Comparison of ENCODE assay signal across 31 cellular contexts in genomic region chr20:48124960-48125359, GRCh38.
"Had no signal": no experiment of that assay in that cellular context is flagged by ENCODE, and none has a peak within 500 bp of the region (broad histone marks: within the 10 kb centered on the region; RNA-seq: fewer than 3 reads in every experiment).

No MANE protein-coding gene starts in this region.

- H3K36me3 ChIP-seq: MG63, SJCRH30 had no signal

- H3K4me3 ChIP-seq: MG63, PC-9, SJCRH30, SK-N-MC had no signal

- H3K4me2 ChIP-seq: PC-9 had no signal

- H3K27ac ChIP-seq: PC-9, RWPE1, SJCRH30, SK-N-MC had no signal

- H2AFZ ChIP-seq: PC-9 had no signal

- DNase-seq: Kasumi-1, KG1, MG63, NCI-H1048, NCI-H1092 treated with DMSO at 0.1 percent for 48 hours, NCI-H1105 treated with DMSO at 0.1 percent for 48 hours, NCI-H1417, NCI-H1436, NCI-H146, NCI-H1694, NCI-H187 treated with DMSO at 0.1 percent for 48 hours, NCI-H2029, NCI-H2081, NCI-H2171 treated with DMSO at 0.1 percent for 48 hours, NCI-H226, NCI-H446 treated with DMSO at 0.1 percent for 48 hours, NCI-H510A, NCI-H524, NCI-H526, NCI-H69, NCI-H748 treated with DMSO at 0.1 percent for 48 hours, NCI-H82, PC-9, SHP77, SIG-M5, SJCRH30 had no signal

- H3K9me3 ChIP-seq: MG63, SJCRH30 had no signal

- H3K27me3 ChIP-seq: SJCRH30 had no signal

- ATAC-seq: Panc1, Right ventricle myocardium inferior, SK-N-SH treated with all-trans-retinoic acid at 6 μM for 48 hours had no signal
